In genomic region chr22:48404801-48405447, GRCh38 we compare ENCODE assay signal across 28 cellular contexts.
"Had no signal": no experiment of that assay in that cellular context is flagged by ENCODE, and none has a peak within 500 bp of the region (broad histone marks: within the 10 kb centered on the region; RNA-seq: fewer than 3 reads in every experiment).

No MANE protein-coding gene starts in this region.

- H3K9me3 ChIP-seq: esophagus squamous epithelium, mucosa of descending colon, pancreas, right lobe of liver, thoracic aorta, upper lobe of right lung had no signal

- H3K36me3 Mint-ChIP-seq: memory B cell; mesothelial cell of epicardium; naive B cell; neural progenitor cell; stimulated activated naive B cell treated with anti-CD40 and anti-IgM and Interleukin-4, amounts not matched to agents 10 μg/mL and 1 μg/mL and 100 μg/mL, for 72 hours had no signal

- H2AFZ ChIP-seq: neural progenitor cell had no signal

- H3K4me3 ChIP-seq: coronary artery, esophagus squamous epithelium, lung, mucosa of descending colon, neural progenitor cell, pancreas, right lobe of liver, thoracic aorta, tibial nerve, upper lobe of right lung had no signal

- DNase-seq: dermis blood vessel endothelial cell; effector memory CD4-positive, alpha-beta T cell; esophagus squamous epithelium; foreskin melanocyte; glutamatergic neuron; hypothalamus; naive B cell; nucleus accumbens; retina; stimulated activated CD4-positive, alpha-beta T cell treated with anti-CD3 and anti-CD28 coated beads, Interleukin-15, amount 100 ng/mL, for 24 hours; stimulated activated CD4-positive, alpha-beta T cell treated with anti-CD3 and anti-CD28 coated beads, Interleukin-2, amount 100 ng/mL, for 48 hours; stimulated activated naive B cell treated with anti-CD40 and anti-IgM and Interleukin-4, amounts not matched to agents 10 μg/mL and 1 μg/mL and 100 μg/mL, for 72 hours; upper lobe of right lung had no signal

- H3K27me3 Mint-ChIP-seq: stimulated activated naive CD8-positive, alpha-beta T cell treated with anti-CD3 and anti-CD28 coated beads, Interleukin-15, Interleukin-2, amounts not matched to agents 100 ng/mL and 50 ng/mL, for 24 hours had no signal

- H3K9ac ChIP-seq: neural progenitor cell had no signal

- H3K4me1 Mint-ChIP-seq: memory B cell; mesothelial cell of epicardium; naive B cell; nephron; neural progenitor cell; stimulated activated naive B cell treated with anti-CD40 and anti-IgM and Interleukin-4, amounts not matched to agents 10 μg/mL and 1 μg/mL and 100 μg/mL, for 72 hours had no signal

- H3K4me3 Mint-ChIP-seq: memory B cell; mesothelial cell of epicardium; naive B cell; nephron; neural progenitor cell; stimulated activated naive B cell treated with anti-CD40 and anti-IgM and Interleukin-4, amounts not matched to agents 10 μg/mL and 1 μg/mL and 100 μg/mL, for 72 hours; stimulated activated naive CD8-positive, alpha-beta T cell treated with anti-CD3 and anti-CD28 coated beads, Interleukin-15, Interleukin-2, amounts not matched to agents 100 ng/mL and 50 ng/mL, for 24 hours had no signal

- H3K4me1 ChIP-seq: esophagus squamous epithelium, neural progenitor cell, right lobe of liver, tibial nerve, upper lobe of right lung had no signal

- H3K36me3 ChIP-seq: esophagus squamous epithelium, neural progenitor cell, pancreas, right lobe of liver, thoracic aorta, tibial nerve, upper lobe of right lung had no signal

- H3K9me3 Mint-ChIP-seq: nephron had no signal

- H3K27ac Mint-ChIP-seq: memory B cell; mesothelial cell of epicardium; naive B cell; nephron; neural progenitor cell; stimulated activated naive B cell treated with anti-CD40 and anti-IgM and Interleukin-4, amounts not matched to agents 10 μg/mL and 1 μg/mL and 100 μg/mL, for 72 hours; stimulated activated naive CD8-positive, alpha-beta T cell treated with anti-CD3 and anti-CD28 coated beads, Interleukin-15, Interleukin-2, amounts not matched to agents 100 ng/mL and 50 ng/mL, for 24 hours had no signal

- H3K27me3 ChIP-seq: esophagus squamous epithelium, neural progenitor cell, right lobe of liver, tibial nerve, upper lobe of right lung had no signal

- H3K27ac ChIP-seq: coronary artery, esophagus squamous epithelium, neural progenitor cell, pancreas, thoracic aorta, tibial nerve, upper lobe of right lung had no signal

- FAIRE-seq: endothelial cell of umbilical vein, keratinocyte, pancreas, small intestine had no signal

- ATAC-seq: stimulated activated naive B cell treated with anti-CD40 and anti-IgM and Interleukin-4, amounts not matched to agents 10 μg/mL and 1 μg/mL and 100 μg/mL, for 72 hours had no signal

- H3K4me2 ChIP-seq: neural progenitor cell had no signal
